1 cellular context compared by ENCODE assay signal in genomic region chr7:106660862-106661720, GRCh38.
A peak's percentile ranks its signal among the peaks of the same experiment; 100 is the strongest.
TF ChIP-seq lines count a peak whose summit lies in the region.

Gene CCDC71L (minus strand): TSS chr7:106661158. CDS start chr7:106660896, 262 bp downstream.

TF ChIP-seq in K562, 482 proteins besides CTCF, POLR2A, EP300 and RAD21 (continued from another document and continues in another):
- TF ChIP-seq WHSC1 (IDR thresholded peaks at IDR 0.05; ENCODE audit: low read length) (no peak), ZNF140 (CRISPR knock-in tag; IDR thresholded peaks at IDR 0.05) (no peak), ZFP91 (CRISPR knock-in tag; IDR thresholded peaks at IDR 0.05) (no peak), SRSF1 (IDR thresholded peaks at IDR 0.05; ENCODE audit: low read depth, low read length) (peak; percentile 89; the same call in 1 of the 2 replicates), ZNF407 (IDR thresholded peaks at IDR 0.05; ENCODE audit: low read depth) (no peak; the same call in 1 of the 2 replicates), CEBPG (CRISPR knock-in tag; IDR thresholded peaks at IDR 0.05) (no peak), CEBPG (tag; conservative IDR thresholded peaks at IDR 0.05 in 1 of 2, IDR thresholded peaks at IDR 0.05 in 1 of 2) (peak; percentile 37 to 67; a peak in 3 of 4 replicates), ARID1B (IDR thresholded peaks at IDR 0.05) (peak; percentile 68), HDAC1 (IDR thresholded peaks at IDR 0.05) (peak in 1 of 2 experiments; percentile 77; a peak in 1 of 4 replicates), YY1 (IDR thresholded peaks at IDR 0.05; ENCODE audit: borderline replicate concordance in 1 of 3, control insufficient read depth in 1 of 3, extremely low read depth in 1 of 3, insufficient read depth in 3 of 3, insufficient read length in 1 of 3, insufficient replicate concordance in 2 of 3, low read depth in 1 of 3, low read length in 2 of 3) (peak; percentile 92 to 98 (median 97)), JUN (IDR thresholded peaks at IDR 0.05; ENCODE audit: borderline replicate concordance, low read depth, low read length) (0 out of 2 replicates have a peak, but pooled peaks have one; percentile 9), JUN (CRISPR knock-in tag; IDR thresholded peaks at IDR 0.05; ENCODE audit: borderline replicate concordance) (no peak), FOXO4 (CRISPR knock-in tag; IDR thresholded peaks at IDR 0.05) (0 out of 2 replicates have a peak, but pooled peaks have one; percentile 37), KLF13 (tag; IDR thresholded peaks at IDR 0.05; ENCODE audit: borderline replicate concordance, low read depth) (peak; percentile 72; the same call in 1 of the 2 replicates), ARID4B (CRISPR knock-in tag; IDR thresholded peaks at IDR 0.05) (no peak; the same call in 1 of the 2 replicates), HBP1 (CRISPR knock-in tag; IDR thresholded peaks at IDR 0.05) (peak; percentile 89; the same call in 1 of the 2 replicates), NUFIP1 (IDR thresholded peaks at IDR 0.05; ENCODE audit: partially characterized antibody) (no peak), ETV5 (CRISPR knock-in tag; IDR thresholded peaks at IDR 0.05; ENCODE audit: low read depth) (peak; percentile 37; the same call in 1 of the 2 replicates), ZHX1 (conservative IDR thresholded peaks at IDR 0.05; ENCODE audit: low read length) (peak; percentile 73; the same call in 1 of the 2 replicates), ZC3H11A (IDR thresholded peaks at IDR 0.05; ENCODE audit: low read depth, low read length) (no peak), ZBTB33 (CRISPR knock-in tag; IDR thresholded peaks at IDR 0.05) (no peak; the same call in 1 of the 2 replicates), FOS (IDR thresholded peaks at IDR 0.05; ENCODE audit: extremely low read depth, insufficient read length) (peak; percentile 35), ZNF212 (CRISPR knock-in tag; IDR thresholded peaks at IDR 0.05) (peak; percentile 73; the same call in 1 of the 2 replicates), MYBL2 (IDR thresholded peaks at IDR 0.05; ENCODE audit: low read depth) (peak; percentile 82), MYBL2 (CRISPR knock-in tag; IDR thresholded peaks at IDR 0.05; ENCODE audit: borderline replicate concordance) (no peak), NKRF (IDR thresholded peaks at IDR 0.05; ENCODE audit: borderline replicate concordance) (no peak), SMARCC2 (IDR thresholded peaks at IDR 0.05; ENCODE audit: low read depth) (no peak; the same call in 1 of the 2 replicates), NCOA1 (IDR thresholded peaks at IDR 0.05; ENCODE audit: low read depth) (peak; percentile 50; the same call in 1 of the 2 replicates)
